Comparison of ENCODE assay signal across 8 cellular contexts in the genomic region with DNA sequence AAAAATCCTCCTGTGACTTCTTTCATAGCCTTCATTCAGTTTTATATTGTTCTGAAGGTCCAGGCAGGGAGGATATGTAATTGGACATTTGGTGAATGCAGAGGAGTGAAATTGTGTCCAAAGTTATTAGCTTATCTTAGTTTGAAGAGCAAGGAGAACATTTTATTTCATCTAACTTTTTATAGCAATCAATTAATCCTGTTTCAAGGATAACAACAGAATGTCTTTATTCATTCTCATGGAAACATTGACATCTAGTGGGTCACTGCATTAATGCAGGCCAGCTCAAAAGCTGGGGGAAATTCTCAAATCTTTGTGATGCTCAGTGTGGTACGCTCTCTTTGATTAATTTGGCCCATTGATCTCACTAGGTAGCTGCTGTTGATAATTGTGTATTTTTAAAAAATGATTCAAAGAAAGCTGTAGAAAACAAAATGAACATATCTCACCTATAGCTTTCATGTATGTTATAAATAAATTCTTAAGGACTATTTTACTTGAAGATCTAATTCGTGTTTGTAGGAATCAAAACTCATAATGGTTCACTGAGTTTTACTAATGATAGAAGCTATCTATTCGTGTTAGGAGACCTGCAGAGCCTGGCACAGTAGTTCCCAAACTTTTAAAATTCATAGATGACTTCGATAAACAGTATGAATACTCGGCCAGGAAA.
DNase-seq lines count a peak whose midpoint lies in the region; ATAC-seq and TF ChIP-seq lines count a peak whose summit lies in the region.

No MANE protein-coding gene starts in this region.

- no TSS peak for BruUV-seq in HCT116 (replicated peaks; lab: Mats Ljungman, UMichigan)

- no peaks in the 10 kb centered on the region for H3K9me3 ChIP-seq in HCT116 (ENCODE audit: control insufficient read depth in 1 of 2, insufficient read depth in 1 of 2, low read depth in 1 of 2, low read length in 2 of 2)
- no peaks in the 10 kb centered on the region for H3K9me3 ChIP-seq in iPS DF 6.9 (ENCODE audit: control insufficient read depth, insufficient read depth, low read length)

- no peak for TF ChIP-seq POLR2A in HCT116 (IDR thresholded peaks at IDR 0.05; ENCODE audit: borderline replicate concordance, extremely low read depth, insufficient read depth, insufficient read length)

- no peaks in the 10 kb centered on the region for H3K27me3 ChIP-seq in HCT116 (ENCODE audit: insufficient read depth, low read length)
- H3K27me3 ChIP-seq in iPS DF 6.9 (ENCODE audit: control insufficient read depth, insufficient read depth, low read length): no peaks in the 10 kb centered on the region

- peak; percentile 85 for TF ChIP-seq RAD21 in HCT116 (IDR thresholded peaks at IDR 0.05; ENCODE audit: low read depth)

- H3K4me3 ChIP-seq in HCT116 (replicated peaks in 1 of 2; ENCODE audit: low read depth in 1 of 2, low read length in 2 of 2) (no peak overlapping the region), iPS DF 6.9 (ENCODE audit: low read length) (no peak overlapping the region)

- intact Hi-C loops in HCT116 (cut with micrococcal nuclease): loop anchor here (1.0 to 5.0 kb wide), 2 partner anchors 1448 to 1871 kb away; no protein-coding TSS in a partner anchor

- no peaks in the 10 kb centered on the region for H3K9me3 Mint-ChIP-seq in activated T-cell treated with anti-CD3 and anti-CD28 coated beads, Interleukin-2, amount 50 U/mL, for 4 hours

- CTCF ChIA-PET in HCT116 (lab: Charles Lee): interaction anchor here (1.0 to 2.0 kb wide), 5 partner anchors 9 to 1871 kb away, joined by 4 to 10 read pairs (median 5); no protein-coding TSS in a partner anchor

- no peak for ATAC-seq in activated T-cell treated with anti-CD3 and anti-CD28 coated beads, Interleukin-2, amount 50 U/mL, for 4 hours
- ATAC-seq in HCT116: peak; percentile 67
- ATAC-seq in GM21381 (IDR thresholded peaks at IDR 0.05; ENCODE audit: unreplicated experiment): no peak

- H3K4me1 ChIP-seq in HCT116 (ENCODE audit: control insufficient read depth in 1 of 2, insufficient read depth in 2 of 2, low read length in 2 of 2) (no peaks in the 10 kb centered on the region), iPS DF 6.9 (ENCODE audit: control insufficient read depth, insufficient read depth, low read length) (no peaks in the 10 kb centered on the region)

- H3K4me2 ChIP-seq in HCT116 (ENCODE audit: low read length): no peak overlapping the region

- H3K27ac ChIP-seq in HCT116 (ENCODE audit: low read depth, low read length) (no peak overlapping the region), iPS DF 6.9 (ENCODE audit: low read length) (no peak overlapping the region)

- H3K36me3 Mint-ChIP-seq in activated T-cell treated with anti-CD3 and anti-CD28 coated beads, Interleukin-2, amount 50 U/mL, for 4 hours (ENCODE audit: insufficient read depth): no peaks in the 10 kb centered on the region

- H3K4me3 Mint-ChIP-seq in activated T-cell treated with anti-CD3 and anti-CD28 coated beads, Interleukin-2, amount 50 U/mL, for 4 hours: no peak overlapping the region

- DNase-seq in activated T-cell treated with anti-CD3 and anti-CD28 coated beads for 1 hour (ENCODE audit: low read depth) (peak; percentile 2), HCT116 (ENCODE audit: low read depth, low spot score) (peak; percentile 3), NCI-H2171 (lab: John Stamatoyannopoulos, UW) (peak; percentile 26), astrocyte of the hippocampus (ENCODE audit: low read depth, low spot score) (peak; percentile 78), iPS DF 6.9 (ENCODE audit: low read depth, low spot score) (peak; percentile 18)
- DNase-seq in activated T-cell treated with anti-CD3 and anti-CD28 coated beads, Interleukin-2, amount 50 U/mL, for 4 hours: no peak
- DNase-seq in stimulated activated CD8-positive, alpha-beta memory T cell treated with anti-CD3 and anti-CD28 coated beads, Interleukin-4, amount 100 ng/mL, for 48 hours: peak; percentile 25

- POLR2A ChIA-PET in HCT116 (lab: Charles Lee): interaction anchor here (1.6 kb wide), 1 partner anchor 8 kb away, joined by 3 read pairs; no protein-coding TSS in a partner anchor

- no peaks in the 10 kb centered on the region for H4K20me1 ChIP-seq in HCT116 (ENCODE audit: insufficient read depth)

- H3K36me3 ChIP-seq in HCT116 (ENCODE audit: control insufficient read depth in 1 of 2, insufficient read depth in 2 of 2, low read length in 2 of 2) (no peaks in the 10 kb centered on the region), iPS DF 6.9 (ENCODE audit: control insufficient read depth, insufficient read depth, low read length) (no peaks in the 10 kb centered on the region)

- no peak overlapping the region for H2AFZ ChIP-seq in HCT116 (ENCODE audit: low read depth, low read length, poor library complexity, severe bottlenecking)

- H3K9me2 ChIP-seq in HCT116 (ENCODE audit: insufficient read depth): no peaks in the 10 kb centered on the region

- RAD21 ChIA-PET in HCT116 (lab: Charles Lee; ENCODE audit: low non-redundant PET in 1 of 2, low total read pairs in 2 of 2, uncharacterized antibody in 2 of 2, unreplicated experiment in 2 of 2): interaction anchor here in 1 of 2 experiments (0.7 kb wide), 1 partner anchor 1513 kb away, joined by 3 read pairs; no protein-coding TSS in a partner anchor

- TF ChIP-seq CTCF in HCT116 (IDR thresholded peaks at IDR 0.05 in 2 of 3, conservative IDR thresholded peaks at IDR 0.05 in 1 of 3; ENCODE audit: borderline replicate concordance in 1 of 3, insufficient read depth in 1 of 3, low read depth in 2 of 3, low read length in 2 of 3): peak; percentile 40 to 84 (median 56); a peak in 5 of 6 replicates

- no peaks in the 10 kb centered on the region for H3K4me1 Mint-ChIP-seq in activated T-cell treated with anti-CD3 and anti-CD28 coated beads, Interleukin-2, amount 50 U/mL, for 4 hours (ENCODE audit: low read depth)

- H3K79me2 ChIP-seq in HCT116 (ENCODE audit: insufficient read depth, low read length): no peaks in the 10 kb centered on the region

- H3K27me3 Mint-ChIP-seq in activated T-cell treated with anti-CD3 and anti-CD28 coated beads, Interleukin-2, amount 50 U/mL, for 4 hours (ENCODE audit: low read depth): peaks cover 2% of the 10 kb centered on the region

- no CpG with 5 or more reads among the region's 5 CpGs for WGBS in iPS DF 6.9 (ENCODE audit: insufficient coverage, insufficient read length)

- no peak overlapping the region for H3K9ac ChIP-seq in HCT116 (ENCODE audit: low read length)

TF ChIP-seq in HCT116, 20 proteins besides CTCF, POLR2A, EP300 and RAD21:
- no peak for TF ChIP-seq CBX3 (IDR thresholded peaks at IDR 0.05; ENCODE audit: low read depth)
- TF ChIP-seq FOSL1 (IDR thresholded peaks at IDR 0.05; ENCODE audit: low read depth): no peak
- TF ChIP-seq SRF (IDR thresholded peaks at IDR 0.05; ENCODE audit: low read depth): no peak
- no peak for TF ChIP-seq EZH2 (IDR thresholded peaks at IDR 0.05)
- TF ChIP-seq ELF1 (IDR thresholded peaks at IDR 0.05; ENCODE audit: borderline replicate concordance, low read depth): no peak
- TF ChIP-seq EZH2phosphoT487 (IDR thresholded peaks at IDR 0.05; ENCODE audit: borderline replicate concordance): no peak
- TF ChIP-seq, protein P1, sequence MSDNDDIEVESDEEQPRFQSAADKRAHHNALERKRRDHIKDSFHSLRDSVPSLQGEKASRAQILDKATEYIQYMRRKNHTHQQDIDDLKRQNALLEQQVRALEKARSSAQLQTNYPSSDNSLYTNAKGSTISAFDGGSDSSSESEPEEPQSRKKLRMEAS (IDR thresholded peaks at IDR 0.05): no peak
- TF ChIP-seq EGR1 (IDR thresholded peaks at IDR 0.05; ENCODE audit: low read depth): no peak
- TF ChIP-seq CEBPB (IDR thresholded peaks at IDR 0.05; ENCODE audit: low read depth): no peak
- no peak for TF ChIP-seq SIN3A (IDR thresholded peaks at IDR 0.05; ENCODE audit: low read depth)
